ENCODE assay signal across 8 cellular contexts in genomic region chr13:20160346-20161274, GRCh38. TPM values are rescaled to one million over a fixed set of nuclear protein-coding genes. Genes with fewer than 3 reads are reported as not detected.
DNase-seq lines count a peak whose midpoint lies in the region; ATAC-seq and TF ChIP-seq lines count a peak whose summit lies in the region.

GJA3 (minus strand) TSS chr13:20161052; CDS start chr13:20143288, 17,764 bp downstream.

- peaks cover 13% of the 10 kb centered on the region for H3K4me1 Mint-ChIP-seq in activated CD4-positive, alpha-beta memory T cell treated with anti-CD3 and anti-CD28 coated beads for 36 hours (ENCODE audit: low read depth)
- H3K4me1 Mint-ChIP-seq in neural progenitor cell: peaks cover 15% of the 10 kb centered on the region

- intact Hi-C loops in activated CD4-positive, alpha-beta memory T cell treated with anti-CD3 and anti-CD28 coated beads for 36 hours (cut with micrococcal nuclease): loop anchor here (1.0 to 10.0 kb wide), 5 partner anchors 68 to 573 kb away; partner anchors contain the start of genes MPHOSPH8 and ZMYM5
- intact Hi-C loops in upper lobe of right lung (cut with DNase I): no loop called here

- no peak within 1 kb of the TSS for H3K27ac ChIP-seq in neural progenitor cell
- no peak within 1 kb of the TSS for H3K27ac ChIP-seq in upper lobe of right lung

- H3K9ac ChIP-seq in neural progenitor cell: no peak within 1 kb of the TSS

- H3F3A ChIP-seq in neural progenitor cell (ENCODE audit: low read depth): peaks cover 47% of the 10 kb centered on the region

- H3K36me3 Mint-ChIP-seq in activated CD4-positive, alpha-beta memory T cell treated with anti-CD3 and anti-CD28 coated beads for 36 hours: no peaks in the 10 kb centered on the region
- no peaks in the 10 kb centered on the region for H3K36me3 Mint-ChIP-seq in neural progenitor cell

- DNase-seq in ELF-1 (ENCODE audit: low read depth, low spot score) (peak; percentile 45), erythroblast (lab: John Stamatoyannopoulos, UW) (peak; percentile 26 to 48), neural progenitor cell (ENCODE audit: low spot score) (peak; percentile 84), upper lobe of right lung (no peak), kidney glomerular epithelial cell (lab: John Stamatoyannopoulos, UW) (no peak)
- DNase-seq in Jurkat, Clone E6-1 (ENCODE audit: low read depth, low spot score): peak; percentile 55
- DNase-seq in activated CD4-positive, alpha-beta memory T cell treated with anti-CD3 and anti-CD28 coated beads for 36 hours: peak; percentile 65

- POLR2A ChIA-PET in activated CD4-positive, alpha-beta memory T cell treated with anti-CD3 and anti-CD28 coated beads for 36 hours (lab: Charles Lee): interaction anchor here (1.0 to 2.2 kb wide), 3 partner anchors 33 to 175 kb away, joined by 3 to 9 read pairs (median 4); no protein-coding TSS in a partner anchor

- no peak for TF ChIP-seq POLR2A in erythroblast (IDR thresholded peaks at IDR 0.05; ENCODE audit: low read length)

- no peaks in the 10 kb centered on the region for H3K9me3 Mint-ChIP-seq in activated CD4-positive, alpha-beta memory T cell treated with anti-CD3 and anti-CD28 coated beads for 36 hours
- H3K9me3 Mint-ChIP-seq in neural progenitor cell: no peaks in the 10 kb centered on the region

- TF ChIP-seq CTCF in neural progenitor cell (IDR thresholded peaks at IDR 0.05): no peak
- TF ChIP-seq CTCF in upper lobe of right lung (IDR thresholded peaks at IDR 0.05): no peak

- peaks cover 5% of the 10 kb centered on the region for H4K20me1 ChIP-seq in neural progenitor cell (ENCODE audit: low read depth)

- peak within 1 kb of the TSS; percentile 75 for H3K4me3 Mint-ChIP-seq in activated CD4-positive, alpha-beta memory T cell treated with anti-CD3 and anti-CD28 coated beads for 36 hours
- H3K4me3 Mint-ChIP-seq in neural progenitor cell: peak within 1 kb of the TSS; percentile 87

- H3K36me3 ChIP-seq in neural progenitor cell: no peaks in the 10 kb centered on the region
- H3K36me3 ChIP-seq in upper lobe of right lung: no peaks in the 10 kb centered on the region

- peak within 1 kb of the TSS; percentile 96 for H3K4me2 ChIP-seq in neural progenitor cell

- peak within 1 kb of the TSS; percentile 76 for H3K4me3 ChIP-seq in Jurkat, Clone E6-1 (ENCODE audit: low read length)
- H3K4me3 ChIP-seq in neural progenitor cell: peak within 1 kb of the TSS; percentile 61
- H3K4me3 ChIP-seq in upper lobe of right lung: peak within 1 kb of the TSS; percentile 36

- peaks cover 18% of the 10 kb centered on the region for H3K4me1 ChIP-seq in neural progenitor cell
- H3K4me1 ChIP-seq in upper lobe of right lung: peaks cover 4% of the 10 kb centered on the region

- peaks cover 73% of the 10 kb centered on the region for H3K27me3 ChIP-seq in neural progenitor cell
- peaks cover 91% of the 10 kb centered on the region for H3K27me3 ChIP-seq in upper lobe of right lung

- ATAC-seq in GM21619 (IDR thresholded peaks at IDR 0.05; ENCODE audit: unreplicated experiment) (peak; percentile 62), upper lobe of right lung (peak; percentile 63)

- H3K27ac Mint-ChIP-seq in activated CD4-positive, alpha-beta memory T cell treated with anti-CD3 and anti-CD28 coated beads for 36 hours: no peak within 1 kb of the TSS
- no peak within 1 kb of the TSS for H3K27ac Mint-ChIP-seq in neural progenitor cell

- H2AFZ ChIP-seq in neural progenitor cell (replicated peaks): peak within 1 kb of the TSS; percentile 90

- CTCF ChIA-PET in activated CD4-positive, alpha-beta memory T cell treated with anti-CD3 and anti-CD28 coated beads for 36 hours (lab: Charles Lee): interaction anchor here (0.6 to 1.6 kb wide), 8 partner anchors 15 to 233 kb away, joined by 3 to 6 read pairs (median 3); no protein-coding TSS in a partner anchor

- H3K27me3 Mint-ChIP-seq in activated CD4-positive, alpha-beta memory T cell treated with anti-CD3 and anti-CD28 coated beads for 36 hours: peaks cover 43% of the 10 kb centered on the region
- peaks cover 52% of the 10 kb centered on the region for H3K27me3 Mint-ChIP-seq in neural progenitor cell (ENCODE audit: insufficient read depth, low read depth)

- H3K79me2 ChIP-seq in neural progenitor cell (ENCODE audit: low read depth): no peaks in the 10 kb centered on the region

- H3K9me3 ChIP-seq in neural progenitor cell (ENCODE audit: low read depth): no peaks in the 10 kb centered on the region
- H3K9me3 ChIP-seq in upper lobe of right lung: no peaks in the 10 kb centered on the region

RNA-seq across cellular contexts. Expression of gene GJA3, which starts in this region (rescaled TPM):
- polyA plus RNA-seq in Jurkat, Clone E6-1 (2012; ENCODE audit: insufficient read depth, insufficient read length): 4.6 TPM
- under 1 TPM; 0.14 to 0.29 TPM for total RNA-seq in activated CD4-positive, alpha-beta memory T cell treated with anti-CD3 and anti-CD28 coated beads for 36 hours
- total RNA-seq in neural progenitor cell (ENCODE audit: low replicate concordance) (0.17 and 0.53 TPM in 2 replicates), upper lobe of right lung (not detected)

Comparison
In these comparisons a context has a peak if more than half of its experiments do, and no peak if none do; other contexts are left out.
1. Peak in DNase-seq in activated CD4-positive, alpha-beta memory T cell treated with anti-CD3 and anti-CD28 coated beads for 36 hours; RNA of the gene not detected or under 1 TPM.
2. Peak in DNase-seq, H3K4me3 ChIP-seq and H3K4me2 ChIP-seq in neural progenitor cell; RNA of the gene not detected or under 1 TPM.
3. Peak in ATAC-seq and H3K4me3 ChIP-seq in upper lobe of right lung; RNA of the gene not detected or under 1 TPM.
4. DNase-seq: peak in ELF-1 (single experiment), Jurkat, Clone E6-1 (single experiment) and erythroblast (2 of 2); none in upper lobe of right lung (single experiment) and kidney glomerular epithelial cell (single experiment).
5. Peak in every context shown above with its lines, with median percentiles within 50 percentile points of each other: H3K4me3 ChIP-seq.